Comparison of ENCODE assay signal across 24 cellular contexts in the genomic region with DNA sequence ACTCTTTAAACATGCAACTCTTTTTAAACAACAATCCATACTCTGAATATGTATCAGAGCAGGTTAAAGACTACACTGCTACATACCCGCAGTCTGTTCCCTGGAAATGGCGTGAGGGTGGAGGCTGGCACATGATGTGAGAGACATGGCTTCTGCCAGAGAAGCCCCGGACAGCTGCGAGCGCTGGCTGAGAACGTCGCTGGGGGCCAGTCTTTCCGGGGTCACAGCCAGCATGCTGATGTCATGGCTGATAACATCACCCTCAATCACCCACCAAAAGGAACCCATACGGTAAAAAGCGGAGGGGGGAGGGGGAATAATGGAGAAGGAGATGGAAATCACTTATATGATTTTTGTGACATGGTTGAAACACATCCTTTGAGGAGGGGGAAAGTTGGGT.
"Had no signal": no experiment of that assay in that cellular context is flagged by ENCODE, and none has a peak within 500 bp of the region (broad histone marks: within the 10 kb centered on the region; RNA-seq: fewer than 3 reads in every experiment).

No MANE protein-coding gene starts in this region.

- H3K27ac Mint-ChIP-seq: activated CD4-positive, alpha-beta T cell treated with anti-CD3 and anti-CD28 coated beads for 36 hours; activated naive CD8-positive, alpha-beta T cell; activated T-helper 1 cell treated with anti-CD3 and anti-CD28 coated beads, Interleukin-12 subunit alpha, Interleukin-12 subunit beta, Interleukin-2, Interleukin-4 antibody, amounts not matched to agents 30 ng/mL and 10 ng/mL and 1 ng/mL, durations not matched to agents 14 hours and 24 hours and 36 hours; memory B cell; stimulated activated effector memory CD8-positive, alpha-beta T cell treated with anti-CD3 and anti-CD28 coated beads, Interleukin-12 subunit alpha, Interleukin-12 subunit beta, amount 100 ng/mL, for 72 hours; T-helper 2 cell treated with Interferon-gamma antibody and Interleukin-4, amounts not matched to agents 5 μg/mL and 100 μg/mL, for 36 hours had no signal

- H3K4me3 Mint-ChIP-seq: activated CD4-positive, alpha-beta T cell treated with anti-CD3 and anti-CD28 coated beads for 36 hours; activated naive CD8-positive, alpha-beta T cell; activated T-helper 1 cell treated with anti-CD3 and anti-CD28 coated beads, Interleukin-12 subunit alpha, Interleukin-12 subunit beta, Interleukin-2, Interleukin-4 antibody, amounts not matched to agents 30 ng/mL and 10 ng/mL and 1 ng/mL, durations not matched to agents 14 hours and 24 hours and 36 hours; memory B cell; naive B cell; neural crest cell; stimulated activated effector memory CD8-positive, alpha-beta T cell treated with anti-CD3 and anti-CD28 coated beads, Interleukin-12 subunit alpha, Interleukin-12 subunit beta, amount 100 ng/mL, for 72 hours; T-helper 2 cell treated with Interferon-gamma antibody and Interleukin-4, amounts not matched to agents 5 μg/mL and 100 μg/mL, for 36 hours had no signal

- H3K9me3 Mint-ChIP-seq: activated T-helper 1 cell treated with anti-CD3 and anti-CD28 coated beads, Interleukin-12 subunit alpha, Interleukin-12 subunit beta, Interleukin-2, Interleukin-4 antibody, amounts not matched to agents 30 ng/mL and 10 ng/mL and 1 ng/mL, durations not matched to agents 14 hours and 24 hours and 36 hours; memory B cell; naive B cell; neural crest cell; stimulated activated effector memory CD8-positive, alpha-beta T cell treated with anti-CD3 and anti-CD28 coated beads, Interleukin-12 subunit alpha, Interleukin-12 subunit beta, amount 100 ng/mL, for 72 hours; T-helper 2 cell treated with Interferon-gamma antibody and Interleukin-4, amounts not matched to agents 5 μg/mL and 100 μg/mL, for 36 hours had no signal

- ATAC-seq: activated CD4-positive, alpha-beta T cell treated with anti-CD3 and anti-CD28 coated beads for 36 hours; body of pancreas; heart left ventricle; left ventricle myocardium superior; mucosa of descending colon; sciatic nerve; stimulated activated effector memory CD8-positive, alpha-beta T cell treated with anti-CD3 and anti-CD28 coated beads, Interleukin-12 subunit alpha, Interleukin-12 subunit beta, amount 100 ng/mL, for 72 hours had no signal

- H3K27me3 Mint-ChIP-seq: activated CD4-positive, alpha-beta T cell treated with anti-CD3 and anti-CD28 coated beads for 36 hours; activated naive CD8-positive, alpha-beta T cell had no signal

- H3K4me1 Mint-ChIP-seq: activated CD4-positive, alpha-beta T cell treated with anti-CD3 and anti-CD28 coated beads for 36 hours; memory B cell; naive B cell; stimulated activated effector memory CD8-positive, alpha-beta T cell treated with anti-CD3 and anti-CD28 coated beads, Interleukin-12 subunit alpha, Interleukin-12 subunit beta, amount 100 ng/mL, for 72 hours had no signal

- H3K4me3 ChIP-seq: body of pancreas, coronary artery, heart left ventricle, mucosa of descending colon, psoas muscle, stomach had no signal

- H3K27me3 ChIP-seq: body of pancreas, heart left ventricle, stomach had no signal

- H3K27ac ChIP-seq: body of pancreas, heart left ventricle, psoas muscle, stomach had no signal

- H3K4me1 ChIP-seq: body of pancreas, psoas muscle had no signal

- H3K9me3 ChIP-seq: body of pancreas, heart left ventricle, mucosa of descending colon, psoas muscle, stomach had no signal

- FAIRE-seq: endometrium, frontal cortex, TTC549 had no signal

- DNase-seq: activated CD4-positive, alpha-beta T cell treated with anti-CD3 and anti-CD28 coated beads for 36 hours; activated CD4-positive, alpha-beta T cell treated with anti-CD3 and anti-CD28 coated beads, Interleukin-2, amount 50 U/mL, for 48 hours; activated gamma-delta T cell treated with Interleukin-2 at 50 U/mL for 16 hours; activated T-cell treated with anti-CD3 and anti-CD28 coated beads for 4 hours; body of pancreas; heart left ventricle; kidney glomerular epithelial cell; left ventricle myocardium superior; mucosa of descending colon; naive B cell; psoas muscle; stimulated activated CD4-positive, alpha-beta T cell treated with anti-CD3 and anti-CD28 coated beads, Interleukin-4, amount 100 ng/mL, for 24 hours; stomach had no signal
